In genomic region chr17:77337150-77337549, GRCh38 we compare ENCODE assay signal across 17 cellular contexts.
DNase-seq lines count a peak whose midpoint lies in the region; ATAC-seq, FAIRE-seq and TF ChIP-seq lines count a peak whose summit lies in the region.
"Had no signal": no experiment of that assay in that cellular context is flagged by ENCODE, and none has a peak within 500 bp of the region (broad histone marks: within the 10 kb centered on the region; RNA-seq: fewer than 3 reads in every experiment).

No MANE protein-coding gene starts in this region.

- H3K4me1 ChIP-seq in K562 (replicated peaks in 1 of 2; ENCODE audit: control insufficient read depth in 2 of 2, insufficient read depth in 2 of 2, low read length in 2 of 2), result peaks cover 0 to 1% of the 10 kb centered on the region in 2 experiments; a peak in 1 of 5 replicates
- H3K4me1 ChIP-seq: HAP-1 had no signal

- no TSS peak for BruUV-seq in K562 (replicated peaks; lab: Mats Ljungman, UMichigan)

- no peak for TF ChIP-seq CTCF in K562 (IDR thresholded peaks at IDR 0.05 in 2 of 3, conservative IDR thresholded peaks at IDR 0.05 in 1 of 3; ENCODE audit: insufficient read depth in 2 of 3, low read depth in 1 of 3, low read length in 3 of 3)

- no peak overlapping the region for H3K4me3 Mint-ChIP-seq in activated naive CD8-positive, alpha-beta T cell
- no peak overlapping the region for H3K4me3 Mint-ChIP-seq in activated naive CD8-positive, alpha-beta T cell treated with anti-CD3 and anti-CD28 coated beads, Interleukin-2, amount 50 U/mL, for 24 hours
- H3K4me3 Mint-ChIP-seq: CD14-positive monocyte had no signal

- no peak for TF ChIP-seq EP300 in K562 (IDR thresholded peaks at IDR 0.05; ENCODE audit: low read length)

- H3K4me1 Mint-ChIP-seq in activated naive CD8-positive, alpha-beta T cell (ENCODE audit: low read depth), result peaks cover 48% of the 10 kb centered on the region
- H3K4me1 Mint-ChIP-seq in activated naive CD8-positive, alpha-beta T cell treated with anti-CD3 and anti-CD28 coated beads, Interleukin-2, amount 50 U/mL, for 24 hours, result peaks cover 43% of the 10 kb centered on the region

- intact Hi-C loops in K562 (cut with micrococcal nuclease), result no loop called here

- no peak overlapping the region for H3K9ac ChIP-seq in K562 (ENCODE audit: insufficient read depth in 1 of 2, low read depth in 2 of 2, low read length in 2 of 2)
- H3K9ac ChIP-seq: BLaER1 had no signal

- H3K27ac ChIP-seq in K562 (ENCODE audit: extremely low read depth, low read depth, low read length), result no peak overlapping the region
- H3K27ac ChIP-seq: BLaER1 had no signal

- H3K27ac Mint-ChIP-seq in activated naive CD8-positive, alpha-beta T cell, result peak overlapping the region; percentile 22
- no peak overlapping the region for H3K27ac Mint-ChIP-seq in activated naive CD8-positive, alpha-beta T cell treated with anti-CD3 and anti-CD28 coated beads, Interleukin-2, amount 50 U/mL, for 24 hours
- H3K27ac Mint-ChIP-seq: CD14-positive monocyte had no signal

- no peaks in the 10 kb centered on the region for H3K27me3 Mint-ChIP-seq in activated naive CD8-positive, alpha-beta T cell
- H3K27me3 Mint-ChIP-seq in activated naive CD8-positive, alpha-beta T cell treated with anti-CD3 and anti-CD28 coated beads, Interleukin-2, amount 50 U/mL, for 24 hours, result no peaks in the 10 kb centered on the region
- H3K27me3 Mint-ChIP-seq: CD4-positive, alpha-beta memory T cell had no signal

- DNase-seq in activated naive CD8-positive, alpha-beta T cell treated with anti-CD3 and anti-CD28 coated beads, Interleukin-2, amount 50 U/mL, for 24 hours, result no peak
- DNase-seq in K562 (ENCODE audit: extremely low read depth in 1 of 4, low spot score in 3 of 4) (no peak), left lobe of liver (ENCODE audit: low spot score) (peak; percentile 7), DMS114 treated with DMSO at 0.1 percent for 48 hours (lab: John Stamatoyannopoulos, UW; ENCODE audit: unreplicated experiment) (no peak), NCI-H146 treated with DMSO at 0.1 percent for 48 hours (lab: John Stamatoyannopoulos, UW; ENCODE audit: unreplicated experiment) (no peak)
- DNase-seq in effector CD4-positive, alpha-beta T cell, result no peak
- DNase-seq: 8988T; CD4-positive, alpha-beta memory T cell; DND-41; EL had no signal

- H3K36me3 ChIP-seq in K562 (ENCODE audit: control insufficient read depth, insufficient read depth, low read length), result no peaks in the 10 kb centered on the region; the same call in 2 of the 3 replicates
- H3K36me3 ChIP-seq: BLaER1 had no signal

- in situ Hi-C loops in K562 (cut with MboI), result no loop called here

- H3K36me3 Mint-ChIP-seq in activated naive CD8-positive, alpha-beta T cell, result peaks cover 7% of the 10 kb centered on the region
- no peaks in the 10 kb centered on the region for H3K36me3 Mint-ChIP-seq in activated naive CD8-positive, alpha-beta T cell treated with anti-CD3 and anti-CD28 coated beads, Interleukin-2, amount 50 U/mL, for 24 hours (ENCODE audit: low read depth)
- H3K36me3 Mint-ChIP-seq: CD4-positive, alpha-beta memory T cell had no signal

- no peak for TF ChIP-seq RAD21 in K562 (CRISPR knock-in tag; conservative IDR thresholded peaks at IDR 0.05 in 1 of 2, IDR thresholded peaks at IDR 0.05 in 1 of 2)

- H4K20me1 ChIP-seq in K562 (replicated peaks; ENCODE audit: control insufficient read depth, insufficient read depth, low read length), result no peaks in the 10 kb centered on the region
- H4K20me1 ChIP-seq: BLaER1 had no signal

- peaks cover 56% of the 10 kb centered on the region for H3K79me2 ChIP-seq in K562 (ENCODE audit: control insufficient read depth, insufficient read depth, low read length)

- H3K9me3 ChIP-seq in K562 (replicated peaks; ENCODE audit: control insufficient read depth, insufficient read depth, low read depth, low read length), result peaks cover 4% of the 10 kb centered on the region; the same call in 1 of the 2 replicates
- H3K9me3 ChIP-seq: HAP-1 had no signal

- H3K4me3 ChIP-seq in K562, result no peak overlapping the region
- H3K4me3 ChIP-seq: BLaER1, HAP-1 had no signal

- H3K9me1 ChIP-seq in K562 (ENCODE audit: control insufficient read depth, insufficient read depth, low read length), result no peaks in the 10 kb centered on the region

- WGBS in K562 (ENCODE audit: insufficient coverage, low coverage, missing lambda C conversion rate), result 94% methylated on average over 2 of the region's 2 CpGs

- POLR2A ChIA-PET in K562 (lab: Yijun Ruan, JAX), result no interaction called here

- no peak for TF ChIP-seq POLR2A in K562 (conservative IDR thresholded peaks at IDR 0.05)

- no peak for ATAC-seq in activated naive CD8-positive, alpha-beta T cell treated with anti-CD3 and anti-CD28 coated beads, Interleukin-2, amount 50 U/mL, for 24 hours
- no peak for ATAC-seq in K562
- no peak for ATAC-seq in left lobe of liver
- ATAC-seq: HepG2 had no signal

- no peak overlapping the region for H2AFZ ChIP-seq in K562 (ENCODE audit: low read depth, low read length)

- no peaks in the 10 kb centered on the region for H3K9me3 Mint-ChIP-seq in activated naive CD8-positive, alpha-beta T cell (ENCODE audit: low read depth)
- peaks cover 8% of the 10 kb centered on the region for H3K9me3 Mint-ChIP-seq in activated naive CD8-positive, alpha-beta T cell treated with anti-CD3 and anti-CD28 coated beads, Interleukin-2, amount 50 U/mL, for 24 hours

- H3K4me2 ChIP-seq in K562 (ENCODE audit: insufficient read depth, low read length), result no peak overlapping the region
- H3K4me2 ChIP-seq: BLaER1 had no signal

- CTCF ChIA-PET in K562 (lab: Yijun Ruan, JAX; ENCODE audit: low intra/inter-chr PET ratio), result no interaction called here

- FAIRE-seq in K562 (lab: Jason Lieb, UNC), result no peak
- FAIRE-seq: GM12891, GM19239, HepG2 had no signal

- no peaks in the 10 kb centered on the region for H3K27me3 ChIP-seq in K562 (ENCODE audit: control insufficient read depth in 2 of 2, insufficient read depth in 2 of 2, low read length in 2 of 2)
- H3K27me3 ChIP-seq: BLaER1 had no signal

TF ChIP-seq in K562, 482 proteins besides CTCF, POLR2A, EP300 and RAD21:
- TF ChIP-seq NFIC (IDR thresholded peaks at IDR 0.05) (peak; percentile 78), ZNF324 (CRISPR knock-in tag; IDR thresholded peaks at IDR 0.05) (peak; percentile 90), CREB1 (IDR thresholded peaks at IDR 0.05) (no peak), CREB1 (CRISPR knock-in tag; IDR thresholded peaks at IDR 0.05) (no peak)
